In the genomic region with DNA sequence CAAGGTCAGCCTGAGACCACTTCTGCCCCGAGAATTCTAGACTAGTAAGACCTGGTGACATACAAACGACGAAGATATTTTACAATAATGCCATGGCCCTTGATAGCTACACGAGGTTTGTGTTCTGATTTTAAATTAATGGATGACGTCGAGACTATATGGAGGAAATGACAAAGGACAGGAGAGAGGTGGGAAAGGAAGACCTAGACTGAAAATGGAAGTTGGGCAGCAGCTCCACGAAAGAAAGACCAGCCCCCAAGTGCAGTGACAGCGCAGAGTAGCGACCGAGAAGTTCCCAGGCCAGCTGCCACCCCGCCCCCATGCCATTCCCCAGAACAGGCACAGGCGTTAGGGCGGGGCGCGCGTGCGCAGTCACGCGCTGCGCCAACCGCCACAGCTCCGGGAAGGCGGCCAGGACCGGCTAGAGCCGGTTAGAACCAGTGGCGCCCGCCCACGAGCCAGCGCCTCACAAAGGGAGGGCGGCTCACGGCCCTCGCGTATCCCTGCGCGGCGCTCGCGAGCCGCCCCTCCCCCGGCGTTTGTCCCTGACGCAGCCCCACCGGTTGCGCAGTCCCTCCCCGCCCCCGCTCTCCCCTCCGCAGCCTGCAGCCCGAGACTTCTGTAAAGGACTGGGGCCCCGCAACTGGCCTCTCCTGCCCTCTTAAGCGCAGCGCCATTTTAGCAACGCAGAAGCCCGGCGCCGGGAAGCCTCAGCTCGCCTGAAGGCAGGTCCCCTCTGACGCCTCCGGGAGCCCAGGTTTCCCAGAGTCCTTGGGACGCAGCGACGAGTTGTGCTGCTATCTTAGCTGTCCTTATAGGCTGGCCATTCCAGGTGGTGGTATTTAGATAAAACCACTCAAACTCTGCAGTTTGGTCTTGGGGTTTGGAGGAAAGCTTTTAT, we compare ENCODE assay signal across 1 cellular context.
TF ChIP-seq lines count a peak whose summit lies in the region.

No MANE protein-coding gene starts in this region.

TF ChIP-seq in IMR-90, 13 proteins besides CTCF, POLR2A, EP300 and RAD21 (continued from another document):
- TF ChIP-seq FOS (IDR thresholded peaks at IDR 0.05; ENCODE audit: low read depth, low read length), result peak; percentile 35; the same call in 1 of the 2 replicates
